Comparison of ENCODE assay signal across 9 cellular contexts in the genomic region with DNA sequence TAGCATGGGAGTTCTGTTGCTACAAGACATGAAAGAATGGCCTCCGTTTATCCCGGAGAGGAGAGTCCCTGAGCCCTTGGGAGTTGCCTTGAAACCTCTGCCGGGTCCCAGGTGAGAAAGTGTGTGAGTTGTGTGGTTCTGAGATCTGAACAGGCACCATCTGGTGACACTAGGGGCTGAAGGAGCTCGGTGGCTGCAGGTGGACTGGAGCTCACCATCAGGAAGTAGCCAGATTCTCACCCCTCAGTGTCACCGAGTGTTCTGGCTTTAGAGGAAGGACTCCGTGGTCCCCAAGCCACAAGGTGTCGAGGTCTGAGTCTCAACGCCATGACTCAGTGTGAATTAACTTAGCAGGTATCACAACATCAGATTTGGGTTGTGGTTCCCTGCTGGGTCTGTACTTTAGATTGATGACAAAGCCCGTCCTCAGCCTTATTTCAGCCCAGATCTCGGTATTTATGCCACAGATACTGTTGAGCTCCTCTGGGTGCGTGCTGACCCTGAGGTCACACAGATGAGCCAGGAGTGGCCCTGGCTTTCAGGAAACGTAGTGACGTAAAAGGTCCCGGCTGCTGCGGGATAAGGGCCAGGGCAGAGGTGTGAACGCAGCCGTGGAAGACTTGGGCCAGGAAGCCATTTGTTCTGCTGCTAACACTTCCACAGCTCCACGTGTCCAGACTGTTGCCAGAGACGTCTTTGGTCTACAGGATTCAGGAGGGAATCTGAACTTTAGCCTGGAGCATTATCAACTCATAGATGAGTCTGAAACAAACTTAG. TPM values are rescaled to one million over a fixed set of nuclear protein-coding genes. Genes with fewer than 3 reads are reported as not detected.
A peak's percentile ranks its signal among the peaks of the same experiment; 100 is the strongest.
DNase-seq lines count a peak whose midpoint lies in the region; ATAC-seq and TF ChIP-seq lines count a peak whose summit lies in the region.
"Had no signal": no experiment of that assay in that cellular context is flagged by ENCODE, and none has a peak within 500 bp of the region (broad histone marks: within the 10 kb centered on the region; RNA-seq: fewer than 3 reads in every experiment).

No MANE protein-coding gene starts in this region.

- H3K4me3 ChIP-seq in GM12864 (ENCODE audit: low read depth, low read length), result no peak overlapping the region; the same call in 1 of the 2 replicates

- TF ChIP-seq CTCF in GM12864 (IDR thresholded peaks at IDR 0.05; ENCODE audit: low read depth, low read length, missing control alignments) (no peak), nephron progenitor cell (IDR thresholded peaks at IDR 0.05) (no peak)

- intact Hi-C loops in activated T-helper 1 cell treated with anti-CD3 and anti-CD28 coated beads, Interleukin-12 subunit alpha, Interleukin-12 subunit beta, Interleukin-2, Interleukin-4 antibody, amounts not matched to agents 30 ng/mL and 10 ng/mL and 1 ng/mL, durations not matched to agents 14 hours and 24 hours and 36 hours (cut with micrococcal nuclease), result loop anchor here (2.0 kb wide), 1 partner anchor 38 kb away; no protein-coding TSS in a partner anchor

- H3K27ac Mint-ChIP-seq in activated T-helper 1 cell treated with anti-CD3 and anti-CD28 coated beads, Interleukin-12 subunit alpha, Interleukin-12 subunit beta, Interleukin-2, Interleukin-4 antibody, amounts not matched to agents 30 ng/mL and 10 ng/mL and 1 ng/mL, durations not matched to agents 14 hours and 24 hours and 36 hours, result peak overlapping the region; percentile 36
- peak overlapping the region; percentile 39 for H3K27ac Mint-ChIP-seq in nephron progenitor cell

- H3K4me1 Mint-ChIP-seq in activated T-helper 1 cell treated with anti-CD3 and anti-CD28 coated beads, Interleukin-12 subunit alpha, Interleukin-12 subunit beta, Interleukin-2, Interleukin-4 antibody, amounts not matched to agents 30 ng/mL and 10 ng/mL and 1 ng/mL, durations not matched to agents 14 hours and 24 hours and 36 hours (ENCODE audit: low read depth), result peaks cover 20% of the 10 kb centered on the region
- H3K4me1 Mint-ChIP-seq in nephron progenitor cell, result peaks cover 20% of the 10 kb centered on the region

- ATAC-seq in GM21737 (IDR thresholded peaks at IDR 0.05; ENCODE audit: unreplicated experiment) (peak; percentile 46), HG02763 (IDR thresholded peaks at IDR 0.05; ENCODE audit: unreplicated experiment) (no peak)

- H3K27me3 Mint-ChIP-seq in activated T-helper 1 cell treated with anti-CD3 and anti-CD28 coated beads, Interleukin-12 subunit alpha, Interleukin-12 subunit beta, Interleukin-2, Interleukin-4 antibody, amounts not matched to agents 30 ng/mL and 10 ng/mL and 1 ng/mL, durations not matched to agents 14 hours and 24 hours and 36 hours (ENCODE audit: insufficient read depth), result no peaks in the 10 kb centered on the region
- peaks cover 2% of the 10 kb centered on the region for H3K27me3 Mint-ChIP-seq in nephron progenitor cell (ENCODE audit: low read depth, poor library complexity)

- peaks cover 15% of the 10 kb centered on the region for H3K36me3 Mint-ChIP-seq in activated T-helper 1 cell treated with anti-CD3 and anti-CD28 coated beads, Interleukin-12 subunit alpha, Interleukin-12 subunit beta, Interleukin-2, Interleukin-4 antibody, amounts not matched to agents 30 ng/mL and 10 ng/mL and 1 ng/mL, durations not matched to agents 14 hours and 24 hours and 36 hours (ENCODE audit: low read depth)
- H3K36me3 Mint-ChIP-seq in nephron progenitor cell (ENCODE audit: low read depth), result peaks cover 59% of the 10 kb centered on the region

- peak overlapping the region; percentile 25 for H3K4me3 Mint-ChIP-seq in activated T-helper 1 cell treated with anti-CD3 and anti-CD28 coated beads, Interleukin-12 subunit alpha, Interleukin-12 subunit beta, Interleukin-2, Interleukin-4 antibody, amounts not matched to agents 30 ng/mL and 10 ng/mL and 1 ng/mL, durations not matched to agents 14 hours and 24 hours and 36 hours
- H3K4me3 Mint-ChIP-seq in nephron progenitor cell, result no peak overlapping the region

- DNase-seq in GM12864 (ENCODE audit: low read depth) (peak; percentile 21), nephron progenitor cell (no peak), iPS-NIHi11 (ENCODE audit: low spot score) (no peak), NCI-H1092 (lab: John Stamatoyannopoulos, UW) (no peak)
- no peak for DNase-seq in activated T-helper 1 cell treated with anti-CD3 and anti-CD28 coated beads, Interleukin-12 subunit alpha, Interleukin-12 subunit beta, Interleukin-2, Interleukin-4 antibody, amounts not matched to agents 30 ng/mL and 10 ng/mL and 1 ng/mL, durations not matched to agents 14 hours and 24 hours and 36 hours (ENCODE audit: low spot score)
- no peak for DNase-seq in effector CD8-positive, alpha-beta T cell (lab: John Stamatoyannopoulos, UW)

- H3K9me3 Mint-ChIP-seq in activated T-helper 1 cell treated with anti-CD3 and anti-CD28 coated beads, Interleukin-12 subunit alpha, Interleukin-12 subunit beta, Interleukin-2, Interleukin-4 antibody, amounts not matched to agents 30 ng/mL and 10 ng/mL and 1 ng/mL, durations not matched to agents 14 hours and 24 hours and 36 hours, result no peaks in the 10 kb centered on the region
- H3K9me3 Mint-ChIP-seq in nephron progenitor cell, result no peaks in the 10 kb centered on the region

RNA-seq across cellular contexts. Expression of gene PGPEP1L, which starts 54.4 kb away (rescaled TPM):
- total RNA-seq in activated T-helper 1 cell treated with anti-CD3 and anti-CD28 coated beads, Interleukin-12 subunit alpha, Interleukin-12 subunit beta, Interleukin-2, Interleukin-4 antibody, amounts not matched to agents 30 ng/mL and 10 ng/mL and 1 ng/mL, durations not matched to agents 14 hours and 24 hours and 36 hours, result not detected in 2 replicates
- total RNA-seq: mesenteric fat pad had no signal
